1 cellular context compared by ENCODE assay signal in the genomic region with DNA sequence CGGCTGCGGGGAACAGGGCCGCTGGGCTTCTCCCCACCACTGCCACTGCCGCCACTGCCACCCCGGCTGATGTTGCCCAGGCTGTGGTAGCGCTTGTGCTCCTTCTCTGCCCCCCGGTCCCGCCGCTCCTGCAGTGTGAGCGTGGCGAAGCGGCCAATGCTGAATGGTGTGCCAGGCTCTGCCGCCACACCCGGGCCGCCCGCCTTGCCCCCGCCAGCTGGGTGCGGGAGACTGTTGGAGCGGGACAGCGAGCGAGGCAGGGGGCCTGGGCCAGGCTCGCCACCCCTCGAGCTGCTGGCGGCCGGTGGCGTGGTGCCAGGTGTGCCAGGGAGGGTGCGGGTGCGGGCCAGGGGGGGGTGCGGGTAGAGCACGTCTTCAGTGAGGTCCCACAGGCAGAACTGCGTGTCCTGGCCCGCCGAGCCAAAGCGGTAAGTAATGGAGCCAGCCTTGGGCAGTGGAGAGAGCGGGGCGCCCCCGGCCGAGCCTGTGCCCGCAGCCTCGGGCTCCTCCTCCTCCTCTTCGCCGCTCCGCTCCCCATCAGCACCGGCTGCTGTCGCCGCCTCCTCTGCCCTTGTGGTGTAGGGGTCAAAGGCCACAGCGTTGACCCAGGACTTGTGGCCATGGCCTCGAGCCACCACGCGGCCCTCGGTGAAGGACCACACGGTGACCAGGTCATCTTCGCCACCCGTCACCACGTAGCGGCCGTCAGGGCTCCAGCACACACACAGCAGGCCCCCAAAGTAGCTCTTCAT.
TF ChIP-seq lines count a peak whose summit lies in the region.

No MANE protein-coding gene starts in this region.

TF ChIP-seq in K562, 482 proteins besides CTCF, POLR2A, EP300 and RAD21:
- TF ChIP-seq NFIC (IDR thresholded peaks at IDR 0.05): 0 out of 2 replicates have a peak, but pooled peaks have one; percentile 17
- no peak for TF ChIP-seq ZNF280A (IDR thresholded peaks at IDR 0.05; ENCODE audit: low read depth, partially characterized antibody)
- no peak for TF ChIP-seq BDP1 (IDR thresholded peaks at IDR 0.05; ENCODE audit: insufficient read depth, insufficient read length)
- no peak for TF ChIP-seq ZNF146 (CRISPR knock-in tag; IDR thresholded peaks at IDR 0.05; ENCODE audit: unreplicated experiment)
- peak; percentile 91 for TF ChIP-seq HNRNPL (IDR thresholded peaks at IDR 0.05; ENCODE audit: low read depth, low read length)
- peak; percentile 25 for TF ChIP-seq FIP1L1 (IDR thresholded peaks at IDR 0.05; ENCODE audit: low read depth, low read length, poor library complexity, severe bottlenecking)
- TF ChIP-seq, protein P1, sequence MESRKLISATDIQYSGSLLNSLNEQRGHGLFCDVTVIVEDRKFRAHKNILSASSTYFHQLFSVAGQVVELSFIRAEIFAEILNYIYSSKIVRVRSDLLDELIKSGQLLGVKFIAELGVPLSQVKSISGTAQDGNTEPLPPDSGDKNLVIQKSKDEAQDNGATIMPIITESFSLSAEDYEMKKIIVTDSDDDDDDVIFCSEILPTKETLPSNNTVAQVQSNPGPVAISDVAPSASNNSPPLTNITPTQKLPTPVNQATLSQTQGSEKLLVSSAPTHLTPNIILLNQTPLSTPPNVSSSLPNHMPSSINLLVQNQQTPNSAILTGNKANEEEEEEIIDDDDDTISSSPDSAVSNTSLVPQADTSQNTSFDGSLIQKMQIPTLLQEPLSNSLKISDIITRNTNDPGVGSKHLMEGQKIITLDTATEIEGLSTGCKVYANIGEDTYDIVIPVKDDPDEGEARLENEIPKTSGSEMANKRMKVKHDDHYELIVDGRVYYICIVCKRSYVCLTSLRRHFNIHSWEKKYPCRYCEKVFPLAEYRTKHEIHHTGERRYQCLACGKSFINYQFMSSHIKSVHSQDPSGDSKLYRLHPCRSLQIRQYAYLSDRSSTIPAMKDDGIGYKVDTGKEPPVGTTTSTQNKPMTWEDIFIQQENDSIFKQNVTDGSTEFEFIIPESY (CRISPR knock-in tag; IDR thresholded peaks at IDR 0.05): peak; percentile 73
- peak; percentile 13 for TF ChIP-seq HMGN3 (IDR thresholded peaks at IDR 0.05; ENCODE audit: borderline replicate concordance, extremely low read depth, insufficient read length, low read depth, low read length)
- no peak for TF ChIP-seq FOXO4 (CRISPR knock-in tag; IDR thresholded peaks at IDR 0.05)
- TF ChIP-seq RBFOX2 (IDR thresholded peaks at IDR 0.05; ENCODE audit: low read depth, low read length): peak; percentile 41
- TF ChIP-seq POLR2G (IDR thresholded peaks at IDR 0.05; ENCODE audit: low read depth, low read length): peak; percentile 46; the same call in 1 of the 2 replicates
- no peak for TF ChIP-seq NFE2 (IDR thresholded peaks at IDR 0.05; ENCODE audit: low read depth)
- TF ChIP-seq RBM22 (IDR thresholded peaks at IDR 0.05; ENCODE audit: low read depth, low read length, poor library complexity, severe bottlenecking): peak; percentile 13
